Comparison of ENCODE assay signal across 7 cellular contexts in genomic region chr21:36419996-36420395, GRCh38. TPM values are rescaled to one million over a fixed set of nuclear protein-coding genes. Genes with fewer than 3 reads are reported as not detected.
A peak's percentile ranks its signal among the peaks of the same experiment; 100 is the strongest.
DNase-seq lines count a peak whose midpoint lies in the region; ATAC-seq, FAIRE-seq and TF ChIP-seq lines count a peak whose summit lies in the region.

No MANE protein-coding gene starts in this region.

- H3K27ac ChIP-seq in SJSA1 (no peak overlapping the region), adrenal gland (no peak overlapping the region), left ventricle myocardium inferior (replicated peaks) (no peak overlapping the region), psoas muscle (no peak overlapping the region)

- FAIRE-seq in GM12892 (lab: Jason Lieb, UNC), result peak; percentile 90

- peaks cover 7% of the 10 kb centered on the region for H3K4me1 ChIP-seq in SJSA1 (replicated peaks)
- no peaks in the 10 kb centered on the region for H3K4me1 ChIP-seq in adrenal gland (replicated peaks in 1 of 2)
- H3K4me1 ChIP-seq in left ventricle myocardium inferior, result peaks cover 17% of the 10 kb centered on the region
- H3K4me1 ChIP-seq in psoas muscle, result no peaks in the 10 kb centered on the region

- H3K27me3 ChIP-seq in SJSA1 (replicated peaks) (no peaks in the 10 kb centered on the region), adrenal gland (no peaks in the 10 kb centered on the region), left ventricle myocardium inferior (ENCODE audit: low read depth) (no peaks in the 10 kb centered on the region), psoas muscle (ENCODE audit: insufficient read depth in 3 of 3, low read length in 2 of 3) (no peaks in the 10 kb centered on the region)

- ATAC-seq in psoas muscle, result peak; percentile 88 to 95 (median 92)
- no peak for ATAC-seq in HG02840 (IDR thresholded peaks at IDR 0.05; ENCODE audit: low FRiP score, unreplicated experiment)

- H3K4me3 ChIP-seq in SJSA1, result no peak overlapping the region
- no peak overlapping the region for H3K4me3 ChIP-seq in adrenal gland
- H3K4me3 ChIP-seq in left ventricle myocardium inferior, result no peak overlapping the region
- H3K4me3 ChIP-seq in psoas muscle, result no peak overlapping the region

- TF ChIP-seq CTCF in adrenal gland (IDR thresholded peaks at IDR 0.05) (peak; percentile 68 to 87 (median 80)), left ventricle myocardium inferior (IDR thresholded peaks at IDR 0.05; ENCODE audit: borderline replicate concordance) (peak; percentile 88), psoas muscle (IDR thresholded peaks at IDR 0.05) (peak; percentile 87)

- no peak for TF ChIP-seq POLR2A in GM12892 (IDR thresholded peaks at IDR 0.05; ENCODE audit: low read depth, low read length)
- no peak for TF ChIP-seq POLR2A in adrenal gland (IDR thresholded peaks at IDR 0.05)

- intact Hi-C loops in adrenal gland (cut with DNase I) (loop anchor here (5.0 to 10.0 kb wide), 3 partner anchors 82 to 505 kb away; no protein-coding TSS in a partner anchor), left ventricle myocardium inferior (cut with micrococcal nuclease) (no loop called here), psoas muscle (cut with DNase I) (loop anchor here (2.0 to 10.0 kb wide), 5 partner anchors 167 to 507 kb away; partner anchors contain the start of gene SIM2 (in 1 of the 2))

- H3K9me3 ChIP-seq in SJSA1 (replicated peaks) (no peaks in the 10 kb centered on the region), adrenal gland (replicated peaks in 1 of 3) (no peaks in the 10 kb centered on the region), left ventricle myocardium inferior (replicated peaks) (no peaks in the 10 kb centered on the region), psoas muscle (no peaks in the 10 kb centered on the region)

- DNase-seq in GM12892 (ENCODE audit: insufficient read length), result peak; percentile 73
- DNase-seq in M059J (ENCODE audit: low read depth), result peak; percentile 89
- peak; percentile 45 to 87 for DNase-seq in SJSA1 (ENCODE audit: low read depth in 1 of 2, low spot score in 2 of 2)
- DNase-seq in adrenal gland, result peak; percentile 75 to 92 (median 89)
- peak; percentile 82 for DNase-seq in left ventricle myocardium inferior
- DNase-seq in psoas muscle, result peak; percentile 84 to 89

- WGBS in adrenal gland, 4 donors, result 2 to 8% (median 5%) methylated on average over 8 of the region's 8 CpGs
- WGBS in psoas muscle, 3 donors, result 7 to 14% (median 8%) methylated on average over 8 of the region's 8 CpGs

- H3K36me3 ChIP-seq in SJSA1 (peaks cover 23% of the 10 kb centered on the region), adrenal gland (replicated peaks in 1 of 2) (no peaks in the 10 kb centered on the region), left ventricle myocardium inferior (peaks cover 5% of the 10 kb centered on the region), psoas muscle (ENCODE audit: insufficient read depth in 1 of 2, low read depth in 1 of 2) (peaks cover 0 to 30% of the 10 kb centered on the region in 2 donors)

RNA-seq across cellular contexts. Expression of gene CHAF1B, which starts 34.8 kb away (rescaled TPM):
- 17.9 TPM for polyA plus RNA-seq in GM12892 (2012; ENCODE audit: missing spikeins)
- 14.4 and 21.4 TPM in 2 replicates for total RNA-seq in M059J (2014; rRNA removed; shearing (Covaris generic))
- total RNA-seq in SJSA1 (2014; rRNA removed; shearing (Covaris generic)), result 12.1 and 16.6 TPM in 2 replicates
- total RNA-seq in adrenal gland (1 to 10 TPM in 5 of 8 donors, under 1 TPM in 3; 0.30 to 1.4 (median 1.2) TPM), left ventricle myocardium inferior (0.38 TPM), psoas muscle (10 to 100 TPM in 2 of 4 donors, 1 to 10 TPM in 2; 2.6 to 12.6 (median 8.1) TPM)
- polyA plus RNA-seq in adrenal gland (1 to 10 TPM in 1 of 3 donors, under 1 TPM in 2; 0.77 to 1.1 (median 0.80) TPM), psoas muscle (10 to 100 TPM in 1 of 3 donors, 1 to 10 TPM in 1, under 1 TPM in 1; 0.68 to 10.4 (median 8.4) TPM)

RNA-seq across cellular contexts. Expression of gene CLDN14, which starts 59.9 kb away (rescaled TPM):
- polyA plus RNA-seq in GM12892 (2012; ENCODE audit: missing spikeins), result 4.7 TPM
- not detected in 2 replicates for total RNA-seq in M059J (2014; rRNA removed; shearing (Covaris generic))
- total RNA-seq in SJSA1 (2014; rRNA removed; shearing (Covaris generic)), result not detected in 2 replicates
- total RNA-seq in adrenal gland (not detected), left ventricle myocardium inferior (not detected), psoas muscle (not detected)
- polyA plus RNA-seq in adrenal gland (not detected), psoas muscle (under 1 TPM; 0.04 to 0.31 (median 0.07) TPM)
